1 cellular context compared by ENCODE assay signal in the genomic region with DNA sequence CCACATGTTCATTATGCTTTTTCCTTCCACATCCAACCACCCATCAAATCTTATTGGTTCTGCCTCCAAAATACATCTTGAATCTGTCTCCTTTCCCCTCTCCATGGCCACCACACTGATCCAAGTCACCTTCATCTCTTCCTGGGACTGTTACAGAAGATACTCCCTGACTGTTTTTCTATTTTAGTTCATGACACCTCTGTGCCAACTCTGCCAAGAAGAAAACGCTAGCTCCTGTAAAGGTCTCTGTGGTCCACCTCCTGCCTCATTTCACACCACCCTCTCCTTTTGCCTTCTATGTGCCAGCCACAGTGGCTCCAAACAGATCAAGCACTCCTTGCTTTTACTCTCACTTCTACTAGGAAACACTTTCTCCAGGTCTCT.
TF ChIP-seq lines count a peak whose summit lies in the region.

No MANE protein-coding gene starts in this region.

TF ChIP-seq in K562, 482 proteins besides CTCF, POLR2A, EP300 and RAD21:
- TF ChIP-seq, protein P1, sequence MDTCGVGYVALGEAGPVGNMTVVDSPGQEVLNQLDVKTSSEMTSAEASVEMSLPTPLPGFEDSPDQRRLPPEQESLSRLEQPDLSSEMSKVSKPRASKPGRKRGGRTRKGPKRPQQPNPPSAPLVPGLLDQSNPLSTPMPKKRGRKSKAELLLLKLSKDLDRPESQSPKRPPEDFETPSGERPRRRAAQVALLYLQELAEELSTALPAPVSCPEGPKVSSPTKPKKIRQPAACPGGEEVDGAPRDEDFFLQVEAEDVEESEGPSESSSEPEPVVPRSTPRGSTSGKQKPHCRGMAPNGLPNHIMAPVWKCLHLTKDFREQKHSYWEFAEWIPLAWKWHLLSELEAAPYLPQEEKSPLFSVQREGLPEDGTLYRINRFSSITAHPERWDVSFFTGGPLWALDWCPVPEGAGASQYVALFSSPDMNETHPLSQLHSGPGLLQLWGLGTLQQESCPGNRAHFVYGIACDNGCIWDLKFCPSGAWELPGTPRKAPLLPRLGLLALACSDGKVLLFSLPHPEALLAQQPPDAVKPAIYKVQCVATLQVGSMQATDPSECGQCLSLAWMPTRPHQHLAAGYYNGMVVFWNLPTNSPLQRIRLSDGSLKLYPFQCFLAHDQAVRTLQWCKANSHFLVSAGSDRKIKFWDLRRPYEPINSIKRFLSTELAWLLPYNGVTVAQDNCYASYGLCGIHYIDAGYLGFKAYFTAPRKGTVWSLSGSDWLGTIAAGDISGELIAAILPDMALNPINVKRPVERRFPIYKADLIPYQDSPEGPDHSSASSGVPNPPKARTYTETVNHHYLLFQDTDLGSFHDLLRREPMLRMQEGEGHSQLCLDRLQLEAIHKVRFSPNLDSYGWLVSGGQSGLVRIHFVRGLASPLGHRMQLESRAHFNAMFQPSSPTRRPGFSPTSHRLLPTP (IDR thresholded peaks at IDR 0.05; ENCODE audit: borderline replicate concordance, extremely low read depth, insufficient read length), result no peak
- TF ChIP-seq BRCA1 (IDR thresholded peaks at IDR 0.05) (no peak), BRCA1 (CRISPR knock-in tag; IDR thresholded peaks at IDR 0.05) (0 out of 2 replicates have a peak, but pooled peaks have one; percentile 12), SUPT5H (IDR thresholded peaks at IDR 0.05) (peak; percentile 45; the same call in 1 of the 2 replicates), NR4A1 (CRISPR knock-in tag; IDR thresholded peaks at IDR 0.05) (no peak), NR4A1 (tag; IDR thresholded peaks at IDR 0.05) (no peak), ARID4B (CRISPR knock-in tag; IDR thresholded peaks at IDR 0.05) (0 out of 2 replicates have a peak, but pooled peaks have one; percentile 29), POLR2B (IDR thresholded peaks at IDR 0.05; ENCODE audit: low read depth, partially characterized antibody) (peak; percentile 28), SETDB1 (IDR thresholded peaks at IDR 0.05; ENCODE audit: low read length) (peak; percentile 6)
